ENCODE assay signal across 9 cellular contexts in the genomic region with DNA sequence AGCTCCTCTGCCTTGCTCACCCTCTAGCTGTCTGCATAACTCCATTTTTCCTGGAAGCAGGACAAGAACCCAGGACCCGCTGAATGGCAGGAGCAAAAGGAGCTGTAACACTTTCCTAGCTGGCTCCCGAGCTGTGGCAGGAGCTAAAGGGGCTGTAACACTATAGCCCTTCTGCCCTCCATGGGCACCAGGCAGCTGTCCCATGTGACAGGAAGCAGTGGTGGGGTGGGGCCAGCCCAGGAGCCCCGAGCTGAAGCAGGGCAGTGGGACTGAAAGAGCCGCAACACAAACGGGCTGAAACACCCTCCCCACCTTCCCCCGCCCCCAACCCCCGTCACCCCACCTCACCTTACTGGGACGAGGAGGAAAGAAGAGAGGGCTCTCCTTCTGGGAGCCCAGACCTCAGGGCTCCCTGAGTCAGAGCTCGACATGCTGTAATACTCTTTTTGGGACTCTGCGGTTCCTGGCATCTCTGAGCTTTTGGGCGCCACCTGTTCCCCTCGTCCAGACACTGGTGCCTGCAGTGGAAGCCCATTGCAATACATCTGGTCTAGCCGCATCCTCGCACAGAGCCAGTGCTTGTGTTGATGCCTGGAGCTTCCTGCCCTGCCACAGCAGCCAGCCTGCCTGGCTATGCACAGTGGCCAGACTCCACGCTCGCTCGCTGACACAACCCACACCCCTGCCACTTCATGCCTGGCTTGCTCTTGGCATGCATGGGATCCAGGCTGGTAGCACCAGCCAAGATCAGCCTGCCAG. TPM values are rescaled to one million over a fixed set of nuclear protein-coding genes. Genes with fewer than 3 reads are reported as not detected.
A peak's percentile ranks its signal among the peaks of the same experiment; 100 is the strongest.
DNase-seq lines count a peak whose midpoint lies in the region; ATAC-seq and TF ChIP-seq lines count a peak whose summit lies in the region.
"Had no signal": no experiment of that assay in that cellular context is flagged by ENCODE, and none has a peak within 500 bp of the region (broad histone marks: within the 10 kb centered on the region; RNA-seq: fewer than 3 reads in every experiment).

No MANE protein-coding gene starts in this region.

- POLR2A ChIA-PET in CD4-positive, alpha-beta T cell (lab: Charles Lee) = interaction anchor here (0.6 to 1.9 kb wide), 5 partner anchors 10 to 244 kb away, joined by 3 to 18 read pairs (median 5); partner anchors contain the start of gene PPM1K
- POLR2A ChIA-PET in activated CD8-positive, alpha-beta T cell treated with anti-CD3 and anti-CD28 coated beads for 36 hours (lab: Charles Lee) = interaction anchor here (0.5 to 1.4 kb wide), 2 partner anchors 39 to 133 kb away, joined by 3 to 4 read pairs; partner anchors contain the start of gene PPM1K

- intact Hi-C loops in CD4-positive, alpha-beta T cell (cut with DNase I, micrococcal nuclease) = no loop called here
- intact Hi-C loops in activated CD8-positive, alpha-beta T cell treated with anti-CD3 and anti-CD28 coated beads for 36 hours (cut with micrococcal nuclease) = no loop called here
- intact Hi-C loops in mucosa of descending colon (cut with DNase I, micrococcal nuclease) = no loop called here

- H3K27me3 ChIP-seq in CD4-positive, alpha-beta T cell (ENCODE audit: control insufficient read depth, insufficient read depth, low read length) = no peaks in the 10 kb centered on the region

- peaks cover 13% of the 10 kb centered on the region for H3K4me1 Mint-ChIP-seq in CD4-positive, alpha-beta T cell (ENCODE audit: low read depth)
- H3K4me1 Mint-ChIP-seq in activated CD8-positive, alpha-beta T cell treated with anti-CD3 and anti-CD28 coated beads for 36 hours (ENCODE audit: low read depth) = peaks cover 10% of the 10 kb centered on the region
- H3K4me1 Mint-ChIP-seq in progenitor cell of endocrine pancreas (ENCODE audit: low read depth) = peaks cover 1% of the 10 kb centered on the region

- no peak overlapping the region for H3K4me3 ChIP-seq in mucosa of descending colon

- no peak for TF ChIP-seq CTCF in CD4-positive, alpha-beta T cell (IDR thresholded peaks at IDR 0.05)
- no peak for TF ChIP-seq CTCF in activated CD8-positive, alpha-beta T cell treated with anti-CD3 and anti-CD28 coated beads for 36 hours (IDR thresholded peaks at IDR 0.05)
- TF ChIP-seq CTCF in mucosa of descending colon (IDR thresholded peaks at IDR 0.05) (no peak), progenitor cell of endocrine pancreas (IDR thresholded peaks at IDR 0.05; ENCODE audit: unreplicated experiment) (no peak), GM10266 (IDR thresholded peaks at IDR 0.05; ENCODE audit: control insufficient read depth, insufficient read depth, low read depth, missing control alignments) (no peak)

- no peak overlapping the region for H3K27ac Mint-ChIP-seq in CD4-positive, alpha-beta T cell
- peak overlapping the region; percentile 25 for H3K27ac Mint-ChIP-seq in activated CD8-positive, alpha-beta T cell treated with anti-CD3 and anti-CD28 coated beads for 36 hours
- H3K27ac Mint-ChIP-seq in progenitor cell of endocrine pancreas = no peak overlapping the region
- H3K27ac Mint-ChIP-seq: HFFc6 had no signal

- H3K9me3 ChIP-seq in CD4-positive, alpha-beta T cell (ENCODE audit: control insufficient read depth, low read length) = no peaks in the 10 kb centered on the region
- no peaks in the 10 kb centered on the region for H3K9me3 ChIP-seq in mucosa of descending colon

- no peaks in the 10 kb centered on the region for H3K4me1 ChIP-seq in mucosa of descending colon (ENCODE audit: low read depth)

- no peaks in the 10 kb centered on the region for H3K36me3 Mint-ChIP-seq in CD4-positive, alpha-beta T cell (ENCODE audit: low read depth)
- no peaks in the 10 kb centered on the region for H3K36me3 Mint-ChIP-seq in activated CD8-positive, alpha-beta T cell treated with anti-CD3 and anti-CD28 coated beads for 36 hours (ENCODE audit: low read depth)
- no peaks in the 10 kb centered on the region for H3K36me3 Mint-ChIP-seq in progenitor cell of endocrine pancreas (ENCODE audit: insufficient read depth)

- H3K9me3 Mint-ChIP-seq in CD4-positive, alpha-beta T cell = no peaks in the 10 kb centered on the region
- H3K9me3 Mint-ChIP-seq in activated CD8-positive, alpha-beta T cell treated with anti-CD3 and anti-CD28 coated beads for 36 hours = no peaks in the 10 kb centered on the region
- no peaks in the 10 kb centered on the region for H3K9me3 Mint-ChIP-seq in progenitor cell of endocrine pancreas (ENCODE audit: low read depth)
- H3K9me3 Mint-ChIP-seq: HFFc6 had no signal

- H3K4me3 Mint-ChIP-seq in CD4-positive, alpha-beta T cell = peak overlapping the region; percentile 18
- H3K4me3 Mint-ChIP-seq in activated CD8-positive, alpha-beta T cell treated with anti-CD3 and anti-CD28 coated beads for 36 hours = peak overlapping the region; percentile 50
- H3K4me3 Mint-ChIP-seq in progenitor cell of endocrine pancreas (ENCODE audit: low read depth) = no peak overlapping the region
- H3K4me3 Mint-ChIP-seq: HFFc6 had no signal

- H3K36me3 ChIP-seq in mucosa of descending colon (ENCODE audit: low read depth) = no peaks in the 10 kb centered on the region

- no peaks in the 10 kb centered on the region for H3K27me3 Mint-ChIP-seq in CD4-positive, alpha-beta T cell
- H3K27me3 Mint-ChIP-seq in activated CD8-positive, alpha-beta T cell treated with anti-CD3 and anti-CD28 coated beads for 36 hours = no peaks in the 10 kb centered on the region
- no peaks in the 10 kb centered on the region for H3K27me3 Mint-ChIP-seq in progenitor cell of endocrine pancreas

- peak; percentile 77 for ATAC-seq in CD4-positive, alpha-beta T cell (ENCODE audit: poor library complexity)
- ATAC-seq in HG02884 (IDR thresholded peaks at IDR 0.05; ENCODE audit: unreplicated experiment) (peak; percentile 59), mucosa of descending colon (peak; percentile 67)
- peak; percentile 95 for ATAC-seq in activated CD8-positive, alpha-beta T cell treated with anti-CD3 and anti-CD28 coated beads for 36 hours

- H3K27ac ChIP-seq in CD4-positive, alpha-beta T cell (ENCODE audit: low read depth, low read length) = no peak overlapping the region

- CTCF ChIA-PET in CD4-positive, alpha-beta T cell (lab: Charles Lee) = no interaction called here
- CTCF ChIA-PET in activated CD8-positive, alpha-beta T cell treated with anti-CD3 and anti-CD28 coated beads for 36 hours (lab: Charles Lee) = interaction anchor here (1.1 to 1.7 kb wide), 4 partner anchors 19 to 270 kb away, joined by 3 to 6 read pairs (median 4); no protein-coding TSS in a partner anchor

- peak in 7 of 10 experiments; percentile 13 to 53 (median 25) for DNase-seq in CD4-positive, alpha-beta T cell
- DNase-seq in activated CD8-positive, alpha-beta T cell treated with anti-CD3 and anti-CD28 coated beads for 36 hours = peak; percentile 67
- DNase-seq in mucosa of descending colon = peak in 2 of 3 donors; percentile 9 to 59
- DNase-seq in medulla oblongata (ENCODE audit: extremely low spot score) = no peak
- DNase-seq in progenitor cell of endocrine pancreas (ENCODE audit: low spot score, unreplicated experiment) = no peak
- no peak for DNase-seq in NCI-H2227 (lab: John Stamatoyannopoulos, UW; ENCODE audit: unreplicated experiment)
- no peak for DNase-seq in GM10266 (ENCODE audit: extremely low spot score)
- DNase-seq: HFFc6 had no signal

RNA-seq across cellular contexts. Expression of gene PPM1K, which starts 39.4 kb away (rescaled TPM):
- 10 to 100 TPM; 71.0 to 78.1 TPM for total RNA-seq in CD4-positive, alpha-beta T cell
- total RNA-seq in activated CD8-positive, alpha-beta T cell treated with anti-CD3 and anti-CD28 coated beads for 36 hours = 10 to 100 TPM; 46.1 to 57.5 TPM
- total RNA-seq in mucosa of descending colon (10 to 100 TPM in 1 of 3 donors, 1 to 10 TPM in 2; 7.4 to 12.8 (median 9.0) TPM), progenitor cell of endocrine pancreas (19.6 and 23.7 TPM in 2 replicates)

Comparison
In these comparisons a context has a peak if more than half of its experiments do, and no peak if none do; other contexts are left out.
1. DNase-seq: peak in CD4-positive, alpha-beta T cell (7 of 10), activated CD8-positive, alpha-beta T cell treated with anti-CD3 and anti-CD28 coated beads for 36 hours (single experiment) and mucosa of descending colon (2 of 3); none in medulla oblongata (single experiment), progenitor cell of endocrine pancreas (single experiment), NCI-H2227 (single experiment) and GM10266 (single experiment).
2. Peak in every context shown above with its lines, with median percentiles within 50 percentile points of each other: ATAC-seq.